3 cellular contexts compared by ENCODE assay signal in genomic region chr11:36487619-36488018, GRCh38.
TF ChIP-seq lines count a peak whose summit lies in the region.

No MANE protein-coding gene starts in this region.

TF ChIP-seq in SK-N-SH, 30 proteins besides CTCF, POLR2A, EP300 and RAD21:
- TF ChIP-seq FOXM1 (IDR thresholded peaks at IDR 0.05; ENCODE audit: low read depth) (no peak), YY1 (IDR thresholded peaks at IDR 0.05; ENCODE audit: low read depth) (no peak), TAF1 (IDR thresholded peaks at IDR 0.05; ENCODE audit: borderline replicate concordance, low read depth, low read length) (no peak), FOSL2 (IDR thresholded peaks at IDR 0.05; ENCODE audit: borderline replicate concordance, low read depth) (no peak), RXRA (IDR thresholded peaks at IDR 0.05; ENCODE audit: borderline replicate concordance, low read depth) (no peak), TEAD4 (IDR thresholded peaks at IDR 0.05; ENCODE audit: borderline replicate concordance, insufficient read depth) (no peak), JUND (IDR thresholded peaks at IDR 0.05) (no peak), ELF1 (IDR thresholded peaks at IDR 0.05) (no peak), REST (IDR thresholded peaks at IDR 0.05; ENCODE audit: low read depth, low read length) (no peak), USF1 (IDR thresholded peaks at IDR 0.05; ENCODE audit: borderline replicate concordance, low read depth) (no peak), PBX3 (IDR thresholded peaks at IDR 0.05) (no peak), MXI1 (IDR thresholded peaks at IDR 0.05; ENCODE audit: low read depth, low read length) (no peak), TCF12 (IDR thresholded peaks at IDR 0.05) (no peak), NRF1 (IDR thresholded peaks at IDR 0.05; ENCODE audit: low read depth, low read length) (no peak), MEF2A (IDR thresholded peaks at IDR 0.05; ENCODE audit: borderline replicate concordance, low read depth) (no peak), CHD2 (IDR thresholded peaks at IDR 0.05; ENCODE audit: low read length, partially characterized antibody) (no peak), MAX (IDR thresholded peaks at IDR 0.05; ENCODE audit: low read depth) (no peak)

TF ChIP-seq in SK-N-SH treated with all-trans-retinoic acid at 6 μM for 48 hours, 23 proteins besides CTCF, POLR2A, EP300 and RAD21:
- TF ChIP-seq OSR1 (CRISPR knock-in tag; IDR thresholded peaks at IDR 0.05) = no peak
- TF ChIP-seq PPARA (CRISPR knock-in tag; IDR thresholded peaks at IDR 0.05; ENCODE audit: borderline replicate concordance) = no peak
- no peak for TF ChIP-seq ESRRG (CRISPR knock-in tag; IDR thresholded peaks at IDR 0.05)
- no peak for TF ChIP-seq TOX (CRISPR knock-in tag; IDR thresholded peaks at IDR 0.05; ENCODE audit: borderline replicate concordance)
- no peak for TF ChIP-seq POU6F1 (CRISPR knock-in tag; IDR thresholded peaks at IDR 0.05; ENCODE audit: borderline replicate concordance, low read depth)
- TF ChIP-seq CSDC2 (CRISPR knock-in tag; IDR thresholded peaks at IDR 0.05) = no peak

TF ChIP-seq in GM12878, 131 proteins besides CTCF, POLR2A, EP300 and RAD21:
- TF ChIP-seq MEF2A (IDR thresholded peaks at IDR 0.05; ENCODE audit: insufficient read depth, low read depth, low read length) (0 out of 2 replicates have a peak, but pooled peaks have one; percentile 33), RELB (IDR thresholded peaks at IDR 0.05; ENCODE audit: low read depth) (no peak), NFXL1 (IDR thresholded peaks at IDR 0.05; ENCODE audit: borderline replicate concordance) (no peak), JUND (IDR thresholded peaks at IDR 0.05; ENCODE audit: low read depth, low read length) (no peak), CEBPZ (IDR thresholded peaks at IDR 0.05; ENCODE audit: low read depth, low read length) (no peak), GABPA (IDR thresholded peaks at IDR 0.05; ENCODE audit: low read depth) (0 out of 2 replicates have a peak, but pooled peaks have one; percentile 15), CBFB (IDR thresholded peaks at IDR 0.05; ENCODE audit: low read depth) (no peak)
TF ChIP-seq in GM12878: peak in this region for 2.
